8 cellular contexts compared by ENCODE assay signal in the genomic region with DNA sequence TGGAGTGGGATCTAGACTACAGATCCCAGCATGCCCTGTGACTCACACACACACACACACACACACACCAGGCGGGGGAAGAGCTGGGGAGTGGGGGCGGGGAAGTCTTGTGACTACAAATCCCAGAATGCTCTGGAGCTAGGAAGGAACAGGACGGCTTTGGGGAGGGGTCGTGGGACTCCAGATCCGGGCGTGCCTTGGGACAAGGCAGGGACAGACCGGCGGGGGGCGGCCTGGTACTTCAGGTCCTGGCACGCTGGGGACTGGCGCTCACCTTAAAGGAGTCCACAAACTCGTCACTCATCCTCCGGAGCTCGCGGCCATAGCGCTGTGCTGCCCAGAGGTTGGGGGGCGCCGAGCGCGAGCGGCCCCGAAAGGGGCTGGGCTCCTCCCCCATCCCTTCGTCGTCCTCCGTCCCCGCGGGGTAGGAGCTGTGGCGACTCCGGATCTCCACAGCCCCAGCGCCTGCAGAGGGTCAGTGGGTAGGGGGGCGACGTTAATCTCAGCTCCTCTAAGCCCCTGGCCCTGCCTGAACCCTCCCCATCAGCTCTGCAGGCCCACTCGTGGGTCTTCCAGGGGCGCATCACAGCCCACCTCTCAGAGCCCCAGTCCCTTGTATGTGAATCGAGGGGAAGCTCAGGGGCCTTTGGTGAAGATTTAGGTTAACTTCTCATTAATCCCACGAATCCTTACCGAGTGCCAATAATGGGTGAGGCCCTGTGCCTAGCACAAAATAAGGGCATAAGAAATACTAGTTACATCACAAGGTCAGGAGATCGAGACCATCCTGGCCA. TPM values are rescaled to one million over a fixed set of nuclear protein-coding genes. Genes with fewer than 3 reads are reported as not detected.
DNase-seq lines count a peak whose midpoint lies in the region; ATAC-seq and TF ChIP-seq lines count a peak whose summit lies in the region.

No MANE protein-coding gene starts in this region.

- peak overlapping the region; percentile 62 for H3K4me3 ChIP-seq in BE2C (ENCODE audit: low read depth, low read length)
- peak overlapping the region; percentile 52 for H3K4me3 ChIP-seq in HEK293 (ENCODE audit: low read depth, low read length)
- peak overlapping the region; percentile 62 for H3K4me3 ChIP-seq in colonic mucosa

- H3K4me1 ChIP-seq in BE2C (peaks cover 5% of the 10 kb centered on the region), HEK293 (ENCODE audit: control insufficient read depth, insufficient read depth, low read length) (0 out of 2 replicates have a peak, but pooled peaks cover 2% of the 10 kb centered on the region), colonic mucosa (peaks cover 27% of the 10 kb centered on the region)

- H3K36me3 ChIP-seq in BE2C (no peaks in the 10 kb centered on the region), HEK293 (ENCODE audit: control insufficient read depth in 2 of 2, insufficient read depth in 1 of 2, low read length in 2 of 2) (peaks cover 0 to 25% of the 10 kb centered on the region in 2 experiments; a peak in 1 of 3 replicates), colonic mucosa (no peaks in the 10 kb centered on the region)

- H3K27me3 Mint-ChIP-seq in activated CD4-positive, alpha-beta T cell treated with anti-CD3 and anti-CD28 coated beads, Interleukin-2, amount 10 ng/mL, durations not matched to agents 24 days and 14 days: no peaks in the 10 kb centered on the region

- peak; percentile 86 for DNase-seq in BE2C
- DNase-seq in NCI-H526 (lab: John Stamatoyannopoulos, UW): peak; percentile 97 to 98
- DNase-seq in activated CD4-positive, alpha-beta T cell treated with anti-CD3 and anti-CD28 coated beads, Interleukin-2, amount 10 ng/mL, durations not matched to agents 24 days and 14 days: peak; percentile 94
- DNase-seq in colonic mucosa: peak; percentile 91
- peak; percentile 91 to 94 for DNase-seq in left colon
- DNase-seq in stimulated activated CD4-positive, alpha-beta T cell treated with anti-CD3 and anti-CD28 coated beads, Interleukin-1b, Interleukin-23, amount 100 ng/mL, for 1 hour (ENCODE audit: low read depth in 2 of 2): peak; percentile 71 to 74

- H3K27ac Mint-ChIP-seq in activated CD4-positive, alpha-beta T cell treated with anti-CD3 and anti-CD28 coated beads, Interleukin-2, amount 10 ng/mL, durations not matched to agents 24 days and 14 days: peak overlapping the region; percentile 99

- no peaks in the 10 kb centered on the region for H3K9me3 Mint-ChIP-seq in activated CD4-positive, alpha-beta T cell treated with anti-CD3 and anti-CD28 coated beads, Interleukin-2, amount 10 ng/mL, durations not matched to agents 24 days and 14 days

- H3K27me3 ChIP-seq in BE2C (no peaks in the 10 kb centered on the region), colonic mucosa (no peaks in the 10 kb centered on the region)

- H3K4me1 Mint-ChIP-seq in activated CD4-positive, alpha-beta T cell treated with anti-CD3 and anti-CD28 coated beads, Interleukin-2, amount 10 ng/mL, durations not matched to agents 24 days and 14 days: peaks cover 26% of the 10 kb centered on the region

- peak overlapping the region; percentile 86 to 93 for H3K9ac ChIP-seq in colonic mucosa (ENCODE audit: low read depth in 2 of 2, low read length in 2 of 2)

- H3K9me3 ChIP-seq in BE2C: no peaks in the 10 kb centered on the region
- H3K9me3 ChIP-seq in HEK293 (ENCODE audit: control insufficient read depth, insufficient read depth, low read depth, low read length): no peaks in the 10 kb centered on the region
- H3K9me3 ChIP-seq in colonic mucosa: no peaks in the 10 kb centered on the region

- POLR2A ChIA-PET in HEK293 (lab: Yijun Ruan, JAX): interaction anchor here (0.5 to 7.0 kb wide), 24 partner anchors 8 to 507 kb away, joined by 3 to 96 read pairs (median 5); partner anchors contain the start of genes BAD, ESRRA, FKBP2 and GPR137

- peak; percentile 23 for TF ChIP-seq CTCF in BE2C (IDR thresholded peaks at IDR 0.05; ENCODE audit: low read depth, low read length)
- peak; percentile 79 for TF ChIP-seq CTCF in HEK293 (tag by site-specific recombination; IDR thresholded peaks at IDR 0.05)
- TF ChIP-seq CTCF in colonic mucosa (IDR thresholded peaks at IDR 0.05): no peak

- CTCF ChIA-PET in HEK293 (lab: Yijun Ruan, JAX): interaction anchor here (0.6 to 6.8 kb wide), 14 partner anchors 12 to 742 kb away, joined by 3 to 81 read pairs (median 6); partner anchors contain the start of genes ARL2, BAD, CATSPERZ and ESRRA

- ATAC-seq in left colon (peak; percentile 21), GM21423 (IDR thresholded peaks at IDR 0.05; ENCODE audit: unreplicated experiment) (no peak)

- peak overlapping the region; percentile 81 for H3K27ac ChIP-seq in HEK293 (ENCODE audit: extremely low read depth, low read depth, low read length)
- H3K27ac ChIP-seq in colonic mucosa: peak overlapping the region; percentile 94

- peaks cover 12% of the 10 kb centered on the region for H3K36me3 Mint-ChIP-seq in activated CD4-positive, alpha-beta T cell treated with anti-CD3 and anti-CD28 coated beads, Interleukin-2, amount 10 ng/mL, durations not matched to agents 24 days and 14 days (ENCODE audit: low read depth)

- peak overlapping the region; percentile 96 for H3K4me3 Mint-ChIP-seq in activated CD4-positive, alpha-beta T cell treated with anti-CD3 and anti-CD28 coated beads, Interleukin-2, amount 10 ng/mL, durations not matched to agents 24 days and 14 days

- intact Hi-C loops in activated CD4-positive, alpha-beta T cell treated with anti-CD3 and anti-CD28 coated beads, Interleukin-2, amount 10 ng/mL, durations not matched to agents 24 days and 14 days (cut with micrococcal nuclease): loop anchor here (1.0 to 2.0 kb wide), 2 partner anchors 29 to 69 kb away; partner anchors contain the start of genes CATSPERZ and CCDC88B
- intact Hi-C loops in colonic mucosa (cut with DNase I) (no loop called here), left colon (cut with DNase I, micrococcal nuclease) (no loop called here)

TF ChIP-seq in HEK293, 187 proteins besides CTCF, POLR2A, EP300 and RAD21 (continues in another document):
- TF ChIP-seq ZFP37 (tag by site-specific recombination; IDR thresholded peaks at IDR 0.05) (no peak), ZNF843 (tag by site-specific recombination; IDR thresholded peaks at IDR 0.05) (no peak), ZNF585B (tag by site-specific recombination; IDR thresholded peaks at IDR 0.05) (no peak), SP2 (tag by site-specific recombination; IDR thresholded peaks at IDR 0.05) (peak; percentile 51), ZNF510 (tag by site-specific recombination; IDR thresholded peaks at IDR 0.05; ENCODE audit: insufficient replicate concordance) (no peak), ZNF23 (tag by site-specific recombination; IDR thresholded peaks at IDR 0.05; ENCODE audit: borderline replicate concordance) (no peak)
- TF ChIP-seq, protein P1, sequence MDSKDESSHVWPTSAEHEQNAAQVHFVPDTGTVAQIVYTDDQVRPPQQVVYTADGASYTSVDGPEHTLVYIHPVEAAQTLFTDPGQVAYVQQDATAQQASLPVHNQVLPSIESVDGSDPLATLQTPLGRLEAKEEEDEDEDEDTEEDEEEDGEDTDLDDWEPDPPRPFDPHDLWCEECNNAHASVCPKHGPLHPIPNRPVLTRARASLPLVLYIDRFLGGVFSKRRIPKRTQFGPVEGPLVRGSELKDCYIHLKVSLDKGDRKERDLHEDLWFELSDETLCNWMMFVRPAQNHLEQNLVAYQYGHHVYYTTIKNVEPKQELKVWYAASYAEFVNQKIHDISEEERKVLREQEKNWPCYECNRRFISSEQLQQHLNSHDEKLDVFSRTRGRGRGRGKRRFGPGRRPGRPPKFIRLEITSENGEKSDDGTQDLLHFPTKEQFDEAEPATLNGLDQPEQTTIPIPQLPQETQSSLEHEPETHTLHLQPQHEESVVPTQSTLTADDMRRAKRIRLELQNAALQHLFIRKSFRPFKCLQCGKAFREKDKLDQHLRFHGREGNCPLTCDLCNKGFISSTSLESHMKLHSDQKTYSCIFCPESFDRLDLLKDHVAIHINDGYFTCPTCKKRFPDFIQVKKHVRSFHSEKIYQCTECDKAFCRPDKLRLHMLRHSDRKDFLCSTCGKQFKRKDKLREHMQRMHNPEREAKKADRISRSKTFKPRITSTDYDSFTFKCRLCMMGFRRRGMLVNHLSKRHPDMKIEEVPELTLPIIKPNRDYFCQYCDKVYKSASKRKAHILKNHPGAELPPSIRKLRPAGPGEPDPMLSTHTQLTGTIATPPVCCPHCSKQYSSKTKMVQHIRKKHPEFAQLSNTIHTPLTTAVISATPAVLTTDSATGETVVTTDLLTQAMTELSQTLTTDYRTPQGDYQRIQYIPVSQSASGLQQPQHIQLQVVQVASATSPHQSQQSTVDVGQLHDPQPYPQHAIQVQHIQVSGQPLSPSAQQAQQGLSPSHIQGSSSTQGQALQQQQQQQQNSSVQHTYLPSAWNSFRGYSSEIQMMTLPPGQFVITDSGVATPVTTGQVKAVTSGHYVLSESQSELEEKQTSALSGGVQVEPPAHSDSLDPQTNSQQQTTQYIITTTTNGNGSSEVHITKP (tag by site-specific recombination; IDR thresholded peaks at IDR 0.05): peak; percentile 66

RNA-seq across cellular contexts. Expression of gene BAD, which starts 12.9 kb away (rescaled TPM):
- 48.1 TPM for polyA plus RNA-seq in BE2C (2012; ENCODE audit: insufficient read depth, insufficient read length, low read depth)
- 34.0 and 35.5 TPM in 2 replicates for total RNA-seq in activated CD4-positive, alpha-beta T cell treated with anti-CD3 and anti-CD28 coated beads, Interleukin-2, amount 10 ng/mL, durations not matched to agents 24 days and 14 days
- 10 to 100 TPM; 86.0 to 89.6 TPM for total RNA-seq in colonic mucosa
- total RNA-seq in left colon: 10 to 100 TPM; 83.9 to 90.0 TPM

RNA-seq across cellular contexts. Expression of gene GPR137, which starts 14.1 kb away (rescaled TPM):
- polyA plus RNA-seq in BE2C (2012; ENCODE audit: insufficient read depth, insufficient read length, low read depth): 20.2 TPM
- 45.6 and 47.6 TPM in 2 replicates for total RNA-seq in activated CD4-positive, alpha-beta T cell treated with anti-CD3 and anti-CD28 coated beads, Interleukin-2, amount 10 ng/mL, durations not matched to agents 24 days and 14 days
- total RNA-seq in colonic mucosa (10 to 100 TPM; 36.0 to 58.8 TPM), left colon (10 to 100 TPM; 31.2 to 37.3 TPM)

RNA-seq across cellular contexts. Expression of gene KCNK4, which starts 19.6 kb away (rescaled TPM):
- polyA plus RNA-seq in BE2C (2012; ENCODE audit: insufficient read depth, insufficient read length, low read depth): not detected
- total RNA-seq in activated CD4-positive, alpha-beta T cell treated with anti-CD3 and anti-CD28 coated beads, Interleukin-2, amount 10 ng/mL, durations not matched to agents 24 days and 14 days: 0.23 and 0.24 TPM in 2 replicates
- total RNA-seq in colonic mucosa: not detected
- not detected for total RNA-seq in left colon

RNA-seq across cellular contexts. Expression of gene PLCB3, which starts 20.2 kb away (rescaled TPM):
- polyA plus RNA-seq in BE2C (2012; ENCODE audit: insufficient read depth, insufficient read length, low read depth): 18.9 TPM
- total RNA-seq in activated CD4-positive, alpha-beta T cell treated with anti-CD3 and anti-CD28 coated beads, Interleukin-2, amount 10 ng/mL, durations not matched to agents 24 days and 14 days: 16.6 and 16.7 TPM in 2 replicates
- total RNA-seq in colonic mucosa (100 to 1,000 TPM in 1 of 2 donors, 10 to 100 TPM in 1; 86.9 to 108 TPM), left colon (10 to 100 TPM; 69.9 to 92.2 TPM)

RNA-seq across cellular contexts. Expression of gene PPP1R14B, which starts 24.8 kb away (rescaled TPM):
- polyA plus RNA-seq in BE2C (2012; ENCODE audit: insufficient read depth, insufficient read length, low read depth): 310 TPM
- 284 TPM in 2 replicates for total RNA-seq in activated CD4-positive, alpha-beta T cell treated with anti-CD3 and anti-CD28 coated beads, Interleukin-2, amount 10 ng/mL, durations not matched to agents 24 days and 14 days
- total RNA-seq in colonic mucosa (100 to 1,000 TPM; 113 to 234 TPM), left colon (100 to 1,000 TPM in 1 of 2 donors, 10 to 100 TPM in 1; 96.2 to 147 TPM)
